12 cellular contexts compared by ENCODE assay signal in genomic region chr15:63611217-63611616, GRCh38. TPM values are rescaled to one million over a fixed set of nuclear protein-coding genes. Genes with fewer than 3 reads are reported as not detected.
DNase-seq lines count a peak whose midpoint lies in the region; ATAC-seq, FAIRE-seq and TF ChIP-seq lines count a peak whose summit lies in the region.
"Had no signal": no experiment of that assay in that cellular context is flagged by ENCODE, and none has a peak within 500 bp of the region (broad histone marks: within the 10 kb centered on the region; RNA-seq: fewer than 3 reads in every experiment).

No MANE protein-coding gene starts in this region.

- H3K4me3 ChIP-seq in Peyer's patch, result no peak overlapping the region
- H3K4me3 ChIP-seq in skeletal muscle tissue (ENCODE audit: low read length in 3 of 3), result no peak overlapping the region
- H3K4me3 ChIP-seq: coronary artery had no signal

- TF ChIP-seq POLR2A in Peyer's patch (IDR thresholded peaks at IDR 0.05), result no peak

- H3K4me1 ChIP-seq in Peyer's patch (peaks cover 5 to 12% (median 9%) of the 10 kb centered on the region in 4 donors), skeletal muscle tissue (ENCODE audit: control insufficient read depth in 3 of 3, insufficient read depth in 3 of 3, low read length in 3 of 3) (peaks cover 10 to 19% (median 15%) of the 10 kb centered on the region in 3 donors)

- DNase-seq in GM18507 (ENCODE audit: extremely low spot score, insufficient read length, low read depth), result no peak
- no peak for DNase-seq in Peyer's patch
- DNase-seq in globus pallidus (ENCODE audit: low spot score), result peak; percentile 73
- DNase-seq in NCI-H2029 (lab: John Stamatoyannopoulos, UW), result no peak
- no peak for DNase-seq in HPDE6-E6E7 (ENCODE audit: extremely low spot score)
- DNase-seq in SW 1271 (lab: John Stamatoyannopoulos, UW), result no peak
- DNase-seq: NCI-H1930; stimulated activated CD4-positive, alpha-beta T cell treated with anti-CD3 and anti-CD28 coated beads, Interleukin-12 subunit alpha, Interleukin-12 subunit beta, amount 100 ng/mL, for 4 hours had no signal

- peak overlapping the region in 1 of 3 donors; percentile 51 for H3K9ac ChIP-seq in skeletal muscle tissue (ENCODE audit: low read depth in 1 of 3, low read length in 3 of 3)

- peak; percentile 49 for FAIRE-seq in GM18507 (lab: Jason Lieb, UNC)
- FAIRE-seq: TTC549 had no signal

- H3K9me3 ChIP-seq in Peyer's patch (no peaks in the 10 kb centered on the region), skeletal muscle tissue (ENCODE audit: control insufficient read depth in 3 of 3, low read length in 3 of 3) (no peaks in the 10 kb centered on the region)

- H3K36me3 ChIP-seq in Peyer's patch, result peaks cover 0 to 60% (median 0%) of the 10 kb centered on the region in 3 donors
- H3K36me3 ChIP-seq in skeletal muscle tissue (ENCODE audit: control insufficient read depth in 3 of 3, insufficient read depth in 3 of 3, low read length in 3 of 3), result peaks cover 48 to 68% (median 62%) of the 10 kb centered on the region in 3 donors

- H3K27ac ChIP-seq in Peyer's patch (peak overlapping the region; percentile 39 to 75 (median 68)), skeletal muscle tissue (ENCODE audit: low read depth, low read length) (peak overlapping the region; percentile 58)

- H3K27me3 ChIP-seq in Peyer's patch, result no peaks in the 10 kb centered on the region
- no peaks in the 10 kb centered on the region for H3K27me3 ChIP-seq in skeletal muscle tissue (ENCODE audit: control insufficient read depth in 3 of 3, insufficient read depth in 3 of 3, low read length in 3 of 3)

- TF ChIP-seq CTCF in Peyer's patch (IDR thresholded peaks at IDR 0.05), result no peak

- no peak for ATAC-seq in GM21367 (IDR thresholded peaks at IDR 0.05; ENCODE audit: unreplicated experiment)

RNA-seq across cellular contexts. Expression of gene FBXL22, which starts 14.0 kb away (rescaled TPM):
- total RNA-seq in Peyer's patch (1 to 10 TPM in 1 of 4 donors, not detected in 3; 1.1 TPM), skeletal muscle tissue (17.7 TPM)
